Comparison of ENCODE assay signal across 24 cellular contexts in the genomic region with DNA sequence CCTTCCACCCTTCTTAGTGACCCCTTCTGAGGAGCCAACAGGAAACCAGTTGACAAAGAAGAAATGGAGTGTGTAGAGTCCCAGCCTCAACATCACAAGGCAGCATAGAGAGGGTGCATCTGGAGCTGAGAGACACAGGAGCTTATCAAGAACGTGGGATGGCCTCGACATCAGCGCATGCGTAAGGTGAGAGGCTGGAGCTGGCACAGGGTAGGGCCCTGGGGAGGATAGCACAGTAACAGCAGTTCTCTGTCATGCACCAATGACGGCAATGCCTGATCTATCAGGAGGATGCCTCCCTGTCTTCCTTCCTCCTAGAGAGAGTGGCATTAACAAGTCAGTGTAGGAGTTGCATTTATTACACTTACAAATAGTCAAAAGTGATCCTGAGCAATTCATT.
"Had no signal": no experiment of that assay in that cellular context is flagged by ENCODE, and none has a peak within 500 bp of the region (broad histone marks: within the 10 kb centered on the region; RNA-seq: fewer than 3 reads in every experiment).

No MANE protein-coding gene starts in this region.

- H3K4me1 ChIP-seq: heart right ventricle, left ventricle myocardium inferior, vagina had no signal

- H3K4me3 ChIP-seq: heart right ventricle, left ventricle myocardium inferior, lung, skin epidermis, vagina had no signal

- DNase-seq: activated CD4-positive, alpha-beta T cell treated with anti-CD3 and anti-CD28 coated beads, Interleukin-2, amount 50 U/mL, for 1 hour; activated CD8-positive, alpha-beta memory T cell treated with anti-CD3 and anti-CD28 coated beads, Interleukin-2, amount 10 ng/mL, durations not matched to agents 7 days and 5 days; activated CD8-positive, alpha-beta T cell treated with anti-CD3 and anti-CD28 coated beads, Interleukin-2, amount 10 ng/mL, durations not matched to agents 7 days and 5 days; activated naive CD8-positive, alpha-beta T cell treated with anti-CD3 and anti-CD28 coated beads, Interleukin-2, amount 50 U/mL, for 24 hours; activated T-cell treated with anti-CD3 and anti-CD28 coated beads, Interleukin-2, amount 50 U/mL, for 48 hours; amygdala; central memory CD4-positive, alpha-beta T cell; endodermal cell; foreskin fibroblast; heart right ventricle; kidney glomerular epithelial cell; left ventricle myocardium inferior; mesendoderm; natural killer cell; stimulated activated CD4-positive, alpha-beta T cell treated with anti-CD3 and anti-CD28 coated beads, Interleukin-12 subunit alpha, Interleukin-12 subunit beta, amount 100 ng/mL, for 4 hours; stimulated activated CD4-positive, alpha-beta T cell treated with anti-CD3 and anti-CD28 coated beads, Interleukin-4, amount 100 ng/mL, for 1 hour; T-helper 1 cell; T-helper 9 cell had no signal

- ATAC-seq: activated CD8-positive, alpha-beta memory T cell treated with anti-CD3 and anti-CD28 coated beads, Interleukin-2, amount 10 ng/mL, durations not matched to agents 7 days and 5 days; activated CD8-positive, alpha-beta T cell treated with anti-CD3 and anti-CD28 coated beads, Interleukin-2, amount 10 ng/mL, durations not matched to agents 7 days and 5 days; activated naive CD8-positive, alpha-beta T cell treated with anti-CD3 and anti-CD28 coated beads, Interleukin-2, amount 50 U/mL, for 24 hours; esophagus mucosa; heart right ventricle; natural killer cell; sciatic nerve had no signal

- H3K27ac ChIP-seq: heart right ventricle, left ventricle myocardium inferior, skin epidermis, vagina, VCaP had no signal

- H3K27me3 ChIP-seq: vagina had no signal
